Comparison of ENCODE assay signal across 1 cellular context in the genomic region with DNA sequence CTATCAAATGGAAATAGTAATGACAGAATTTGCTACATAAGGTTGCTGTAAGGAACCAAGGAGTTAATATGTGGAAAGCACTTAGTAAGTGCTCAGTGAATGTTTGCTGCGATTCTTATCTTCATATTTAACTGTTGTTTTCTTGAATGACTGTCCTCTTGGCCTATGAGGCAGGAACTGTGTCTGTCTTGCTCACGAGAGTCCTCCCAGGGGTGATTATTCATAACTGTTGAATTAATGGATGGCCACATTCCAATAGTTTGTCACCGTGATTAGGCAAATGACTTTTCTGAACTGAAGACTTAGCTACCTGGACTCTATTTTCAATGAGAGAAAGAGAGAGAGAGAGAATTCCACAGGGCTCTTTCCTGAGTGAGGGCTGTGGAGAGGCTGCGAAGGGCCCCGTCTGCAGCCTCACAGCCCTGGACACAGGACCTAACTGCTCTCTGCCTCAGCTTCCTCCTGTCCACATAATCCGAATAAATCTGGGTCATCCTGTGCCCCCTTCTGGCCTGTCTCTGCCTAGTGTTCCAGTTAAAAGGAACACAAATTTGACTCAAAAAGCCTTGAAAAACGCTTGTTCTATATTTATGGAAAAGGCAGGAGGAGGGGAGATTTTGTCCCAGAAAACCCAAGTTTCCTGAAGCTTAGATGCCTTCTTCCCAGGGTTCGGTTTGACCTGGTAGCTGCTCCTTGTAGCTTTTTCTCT.
A peak's percentile ranks its signal among the peaks of the same experiment; 100 is the strongest.
TF ChIP-seq lines count a peak whose summit lies in the region.

No MANE protein-coding gene starts in this region.

TF ChIP-seq in K562, 482 proteins besides CTCF, POLR2A, EP300 and RAD21:
- TF ChIP-seq HOXB6 (CRISPR knock-in tag; IDR thresholded peaks at IDR 0.05; ENCODE audit: borderline replicate concordance): no peak
- TF ChIP-seq, protein P1, sequence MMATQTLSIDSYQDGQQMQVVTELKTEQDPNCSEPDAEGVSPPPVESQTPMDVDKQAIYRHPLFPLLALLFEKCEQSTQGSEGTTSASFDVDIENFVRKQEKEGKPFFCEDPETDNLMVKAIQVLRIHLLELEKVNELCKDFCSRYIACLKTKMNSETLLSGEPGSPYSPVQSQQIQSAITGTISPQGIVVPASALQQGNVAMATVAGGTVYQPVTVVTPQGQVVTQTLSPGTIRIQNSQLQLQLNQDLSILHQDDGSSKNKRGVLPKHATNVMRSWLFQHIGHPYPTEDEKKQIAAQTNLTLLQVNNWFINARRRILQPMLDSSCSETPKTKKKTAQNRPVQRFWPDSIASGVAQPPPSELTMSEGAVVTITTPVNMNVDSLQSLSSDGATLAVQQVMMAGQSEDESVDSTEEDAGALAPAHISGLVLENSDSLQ (IDR thresholded peaks at IDR 0.05): peak; percentile 21; the same call in 1 of the 2 replicates
